In genomic region chr3:195622523-195623167, GRCh38 we compare ENCODE assay signal across 1 cellular context.
A peak's percentile ranks its signal among the peaks of the same experiment; 100 is the strongest.
TF ChIP-seq lines count a peak whose summit lies in the region.
"Not testable (repeated sequence)": the region's sequence is repeated elsewhere in the genome, so short reads cannot be mapped to it uniquely, and the experiment has no call there.

No MANE protein-coding gene starts in this region.

TF ChIP-seq in K562, 482 proteins besides CTCF, POLR2A, EP300 and RAD21:
- TF ChIP-seq RBFOX2 (IDR thresholded peaks at IDR 0.05; ENCODE audit: low read depth, low read length) (0 out of 2 replicates have a peak, but pooled peaks have one; percentile 20), ZNF584 (CRISPR knock-in tag; IDR thresholded peaks at IDR 0.05; ENCODE audit: low read depth) (0 out of 2 replicates have a peak, but pooled peaks have one; percentile 48), CEBPG (tag; conservative IDR thresholded peaks at IDR 0.05 in 1 of 2, IDR thresholded peaks at IDR 0.05 in 1 of 2) (peak in 1 of 2 experiments; percentile 55; a peak in 1 of 4 replicates), ATF7 (IDR thresholded peaks at IDR 0.05) (0 out of 2 replicates have a peak, but pooled peaks have one; percentile 27)
- not testable (repeated sequence) for TF ChIP-seq CEBPG (CRISPR knock-in tag; IDR thresholded peaks at IDR 0.05)
